ENCODE assay signal across 9 cellular contexts in the genomic region with DNA sequence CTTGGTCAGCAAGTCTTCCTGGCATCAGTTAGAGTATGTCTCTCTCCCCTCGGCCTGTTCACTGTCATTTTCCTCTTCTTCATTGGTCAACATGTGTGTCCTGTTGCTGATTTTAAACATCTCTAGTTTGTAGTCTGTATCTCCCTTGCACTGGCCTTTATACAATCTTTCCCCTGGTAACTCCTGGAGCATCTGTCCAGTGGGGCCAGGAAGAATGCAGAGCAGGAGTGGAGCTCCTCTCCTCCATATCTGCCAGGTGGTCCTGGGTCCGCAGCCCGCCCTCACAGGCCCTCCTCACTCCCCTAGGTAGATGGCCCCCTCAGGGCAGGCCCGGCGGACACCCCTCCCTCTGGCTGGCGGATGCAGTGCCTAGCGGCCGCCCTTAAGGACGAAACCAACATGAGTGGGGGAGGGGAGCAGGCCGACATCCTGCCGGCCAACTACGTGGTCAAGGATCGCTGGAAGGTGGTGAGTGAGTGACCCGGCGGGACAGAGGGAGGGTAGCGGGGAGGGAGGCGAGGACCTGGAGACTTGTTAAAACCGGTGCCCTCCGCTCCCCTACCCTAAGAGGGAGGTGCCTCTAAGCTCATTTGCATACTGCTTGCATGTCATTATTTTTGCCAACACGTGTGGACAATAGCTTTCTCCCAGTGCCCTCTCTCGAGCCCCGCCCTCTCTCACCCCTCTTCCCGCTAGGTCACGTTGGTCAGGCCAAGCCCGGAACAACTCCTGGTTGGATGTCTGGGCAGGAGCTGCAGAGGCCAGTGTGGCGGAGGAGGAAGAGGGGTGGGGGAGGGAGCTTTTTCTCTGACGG. TPM values are rescaled to one million over a fixed set of nuclear protein-coding genes. Genes with fewer than 3 reads are reported as not detected.
DNase-seq lines count a peak whose midpoint lies in the region; ATAC-seq, FAIRE-seq and TF ChIP-seq lines count a peak whose summit lies in the region.
"Had no signal": no experiment of that assay in that cellular context is flagged by ENCODE, and none has a peak within 500 bp of the region (broad histone marks: within the 10 kb centered on the region; RNA-seq: fewer than 3 reads in every experiment).

No MANE protein-coding gene starts in this region.

- CTCF ChIA-PET in CD8-positive, alpha-beta memory T cell (lab: Charles Lee) = interaction anchor here (0.6 to 1.9 kb wide), 4 partner anchors 17 to 71 kb away, joined by 3 to 12 read pairs (median 4); partner anchors contain the start of gene DNPH1

- H3K9me3 ChIP-seq in CD8-positive, alpha-beta memory T cell (ENCODE audit: low read length) = no peaks in the 10 kb centered on the region
- H3K9me3 ChIP-seq in SU-DHL-6 (ENCODE audit: insufficient read depth, low read length) (no peaks in the 10 kb centered on the region), esophagus (ENCODE audit: control insufficient read depth in 2 of 2, insufficient read depth in 1 of 2, low read depth in 1 of 2, low read length in 1 of 2) (peaks cover 0 to 3% of the 10 kb centered on the region in 2 donors), muscle layer of duodenum (ENCODE audit: control insufficient read depth in 1 of 2, low read length in 2 of 2) (no peaks in the 10 kb centered on the region)

- DNase-seq in CD8-positive, alpha-beta memory T cell = no peak
- DNase-seq in GM19239 (ENCODE audit: insufficient read length, low spot score) (no peak), HCEC 1CT (no peak), T1000 (lab: John Stamatoyannopoulos, UW) (no peak)

- no peaks in the 10 kb centered on the region for H4K20me1 ChIP-seq in SU-DHL-6 (ENCODE audit: low read depth, low read length)

- peak; percentile 20 for ATAC-seq in HG03432 (IDR thresholded peaks at IDR 0.05; ENCODE audit: unreplicated experiment)

- H3K4me1 Mint-ChIP-seq in CD8-positive, alpha-beta memory T cell = peaks cover 10 to 19% (median 13%) of the 10 kb centered on the region in 3 donors

- peaks cover 31% of the 10 kb centered on the region for H3K27me3 ChIP-seq in CD8-positive, alpha-beta memory T cell (ENCODE audit: insufficient read depth, low read length, poor library complexity, severe bottlenecking)
- H3K27me3 ChIP-seq in SU-DHL-6 (ENCODE audit: low read length) (no peaks in the 10 kb centered on the region), esophagus (ENCODE audit: control insufficient read depth in 1 of 2, insufficient read depth in 2 of 2, low read length in 2 of 2) (peaks cover 6 to 8% of the 10 kb centered on the region in 2 donors), muscle layer of duodenum (ENCODE audit: low read depth, low read length) (peaks cover 44% of the 10 kb centered on the region)

- H3K9ac ChIP-seq in SU-DHL-6 (ENCODE audit: low read length) = peak overlapping the region; percentile 58

- H3F3A ChIP-seq in SU-DHL-6 (ENCODE audit: insufficient read depth) = peaks cover 5% of the 10 kb centered on the region

- TF ChIP-seq CTCF in SU-DHL-6 (IDR thresholded peaks at IDR 0.05; ENCODE audit: insufficient read depth, low read length, poor library complexity, severe bottlenecking) = no peak

- no peaks in the 10 kb centered on the region for H3K36me3 ChIP-seq in CD8-positive, alpha-beta memory T cell (ENCODE audit: insufficient read depth, low read length)
- no peaks in the 10 kb centered on the region for H3K36me3 ChIP-seq in SU-DHL-6 (ENCODE audit: low read length)
- no peaks in the 10 kb centered on the region for H3K36me3 ChIP-seq in esophagus (ENCODE audit: control insufficient read depth in 2 of 2, insufficient read depth in 2 of 2, low read length in 1 of 2)
- H3K36me3 ChIP-seq in muscle layer of duodenum (ENCODE audit: control insufficient read depth in 1 of 2, insufficient read depth in 2 of 2, low read length in 2 of 2) = no peaks in the 10 kb centered on the region

- WGBS in esophagus, 2 donors = 16 to 30% methylated on average over 27 of the region's 27 CpGs

- H3K4me3 Mint-ChIP-seq in CD8-positive, alpha-beta memory T cell = peak overlapping the region; percentile 86 to 93 (median 89)

- H2AFZ ChIP-seq in SU-DHL-6 (ENCODE audit: low read depth, low read length, severe bottlenecking) = peak overlapping the region; percentile 94

- H3K4me1 ChIP-seq in CD8-positive, alpha-beta memory T cell (ENCODE audit: insufficient read depth, low read length) = peaks cover 12% of the 10 kb centered on the region
- H3K4me1 ChIP-seq in esophagus (ENCODE audit: control insufficient read depth in 2 of 2, insufficient read depth in 2 of 2, low read length in 1 of 2) (peaks cover 6 to 8% of the 10 kb centered on the region in 2 donors), muscle layer of duodenum (ENCODE audit: control insufficient read depth in 1 of 2, insufficient read depth in 2 of 2, low read length in 2 of 2) (peaks cover 0 to 12% of the 10 kb centered on the region in 2 donors)

- no peaks in the 10 kb centered on the region for H3K79me2 ChIP-seq in SU-DHL-6 (ENCODE audit: insufficient read depth, low read length)

- peak; percentile 45 for FAIRE-seq in GM19239 (lab: Jason Lieb, UNC)

- POLR2A ChIA-PET in CD8-positive, alpha-beta memory T cell (lab: Charles Lee) = interaction anchor here (0.5 to 1.5 kb wide), 4 partner anchors 8 to 800 kb away, joined by 3 to 9 read pairs (median 3); no protein-coding TSS in a partner anchor

- H3K9me3 Mint-ChIP-seq in CD8-positive, alpha-beta memory T cell = no peaks in the 10 kb centered on the region

- H3K27me3 Mint-ChIP-seq in CD8-positive, alpha-beta memory T cell = peaks cover 4 to 9% of the 10 kb centered on the region in 2 donors

- no peaks in the 10 kb centered on the region for H3K36me3 Mint-ChIP-seq in CD8-positive, alpha-beta memory T cell

- peak overlapping the region; percentile 87 for H3K4me3 ChIP-seq in CD8-positive, alpha-beta memory T cell (ENCODE audit: low read length)
- peak overlapping the region; percentile 63 for H3K4me3 ChIP-seq in SU-DHL-6 (ENCODE audit: insufficient read depth, low read length, poor library complexity, severe bottlenecking)
- peak overlapping the region; percentile 34 to 41 for H3K4me3 ChIP-seq in esophagus (ENCODE audit: low read depth in 1 of 2, low read length in 2 of 2)
- peak overlapping the region; percentile 75 to 87 for H3K4me3 ChIP-seq in muscle layer of duodenum (ENCODE audit: low read depth in 1 of 2, low read length in 2 of 2)

- H3K4me2 ChIP-seq in SU-DHL-6 (ENCODE audit: low read depth, low read length, poor library complexity, severe bottlenecking) = peak overlapping the region; percentile 71

- H3K9me2 ChIP-seq in SU-DHL-6 (replicated peaks; ENCODE audit: insufficient read depth, low read length) = no peaks in the 10 kb centered on the region

- H3K27ac ChIP-seq in CD8-positive, alpha-beta memory T cell (ENCODE audit: low read depth, low read length) = peak overlapping the region; percentile 35
- H3K27ac ChIP-seq in SU-DHL-6 (ENCODE audit: low read depth, low read length) (no peak overlapping the region), esophagus (ENCODE audit: low read depth in 2 of 2, low read length in 1 of 2) (no peak overlapping the region), muscle layer of duodenum (ENCODE audit: low read length) (no peak overlapping the region)

- H3K27ac Mint-ChIP-seq in CD8-positive, alpha-beta memory T cell = peak overlapping the region in 6 of 8 donors; percentile 12 to 95 (median 86)

RNA-seq across cellular contexts. Expression of gene TTBK1, which starts 3.2 kb away (rescaled TPM):
- total RNA-seq in CD8-positive, alpha-beta memory T cell = 1 to 10 TPM; 1.1 to 1.2 TPM
- polyA plus RNA-seq in CD8-positive, alpha-beta memory T cell = not detected
- under 1 TPM; 0.02 TPM for polyA plus RNA-seq in esophagus

RNA-seq across cellular contexts. Expression of gene DNPH1, which starts 17.2 kb away (rescaled TPM):
- total RNA-seq in CD8-positive, alpha-beta memory T cell = 10 to 100 TPM; 68.2 to 68.3 TPM
- 80.0 TPM for polyA plus RNA-seq in CD8-positive, alpha-beta memory T cell
- 100 to 1,000 TPM in 1 of 2 donors, 10 to 100 TPM in 1; 62.3 to 115 TPM for polyA plus RNA-seq in esophagus

RNA-seq across cellular contexts. Expression of gene SLC22A7, which starts 51.6 kb away (rescaled TPM):
- total RNA-seq in CD8-positive, alpha-beta memory T cell = not detected
- polyA plus RNA-seq in CD8-positive, alpha-beta memory T cell = not detected
- polyA plus RNA-seq in esophagus = not detected
- total RNA-seq: activated CD8-positive, alpha-beta memory T cell treated with anti-CD3 and anti-CD28 coated beads for 36 hours had no signal
